9 cellular contexts compared by ENCODE assay signal in genomic region chr1:28144203-28145135, GRCh38. TPM values are rescaled to one million over a fixed set of nuclear protein-coding genes. Genes with fewer than 3 reads are reported as not detected.
DNase-seq lines count a peak whose midpoint lies in the region; ATAC-seq and TF ChIP-seq lines count a peak whose summit lies in the region.
"Had no signal": no experiment of that assay in that cellular context is flagged by ENCODE, and none has a peak within 500 bp of the region (broad histone marks: within the 10 kb centered on the region; RNA-seq: fewer than 3 reads in every experiment).

No MANE protein-coding gene starts in this region.

- H3K27ac Mint-ChIP-seq in activated T-cell treated with anti-CD3 and anti-CD28 coated beads, Interleukin-2, amount 50 U/mL, for 24 hours: peak overlapping the region; percentile 86

- H3K9me3 Mint-ChIP-seq in activated T-cell treated with anti-CD3 and anti-CD28 coated beads, Interleukin-2, amount 50 U/mL, for 24 hours: no peaks in the 10 kb centered on the region

- TF ChIP-seq CTCF in BE2C (IDR thresholded peaks at IDR 0.05; ENCODE audit: low read depth, low read length): no peak

- H3K36me3 ChIP-seq in BE2C: no peaks in the 10 kb centered on the region

- ATAC-seq in GM19043 (IDR thresholded peaks at IDR 0.05; ENCODE audit: low read depth, unreplicated experiment) (peak; percentile 88), HG03135 (IDR thresholded peaks at IDR 0.05; ENCODE audit: unreplicated experiment) (peak; percentile 69)

- H3K27me3 Mint-ChIP-seq in activated T-cell treated with anti-CD3 and anti-CD28 coated beads, Interleukin-2, amount 50 U/mL, for 24 hours: peaks cover 22% of the 10 kb centered on the region

- H3K36me3 Mint-ChIP-seq in activated T-cell treated with anti-CD3 and anti-CD28 coated beads, Interleukin-2, amount 50 U/mL, for 24 hours (ENCODE audit: low read depth): peaks cover 1% of the 10 kb centered on the region

- no peak overlapping the region for H3K4me3 Mint-ChIP-seq in activated T-cell treated with anti-CD3 and anti-CD28 coated beads, Interleukin-2, amount 50 U/mL, for 24 hours

- peaks cover 16% of the 10 kb centered on the region for H3K4me1 Mint-ChIP-seq in activated T-cell treated with anti-CD3 and anti-CD28 coated beads, Interleukin-2, amount 50 U/mL, for 24 hours (ENCODE audit: low read depth)

- H3K4me3 ChIP-seq in BE2C (ENCODE audit: low read depth, low read length): no peak overlapping the region
- H3K4me3 ChIP-seq: dorsolateral prefrontal cortex had no signal

- H3K9me3 ChIP-seq in BE2C: no peaks in the 10 kb centered on the region

- DNase-seq in BE2C (peak; percentile 10), superior temporal gyrus (ENCODE audit: extremely low spot score) (no peak), SHP77 (lab: John Stamatoyannopoulos, UW) (no peak)
- DNase-seq in activated T-cell treated with anti-CD3 and anti-CD28 coated beads, Interleukin-2, amount 50 U/mL, for 24 hours: no peak
- DNase-seq in stimulated activated CD4-positive, alpha-beta T cell treated with anti-CD3 and anti-CD28 coated beads, TNF-alpha, amount 100 ng/mL, for 24 hours (ENCODE audit: low read depth in 3 of 3): peak in 2 of 3 experiments; percentile 9 to 16
- no peak for DNase-seq in stimulated activated naive CD4-positive, alpha-beta T cell (lab: John Stamatoyannopoulos, UW)

- no peaks in the 10 kb centered on the region for H3K27me3 ChIP-seq in BE2C
- H3K27me3 ChIP-seq: dorsolateral prefrontal cortex had no signal

- H3K4me1 ChIP-seq in BE2C: no peaks in the 10 kb centered on the region

RNA-seq across cellular contexts. Expression of gene PTAFR, which starts 32.0 kb away (rescaled TPM):
- polyA plus RNA-seq in BE2C (2012; ENCODE audit: insufficient read depth, insufficient read length, low read depth): not detected

RNA-seq across cellular contexts. Expression of gene EYA3, which starts 56.1 kb away (rescaled TPM):
- 3.7 TPM for polyA plus RNA-seq in BE2C (2012; ENCODE audit: insufficient read depth, insufficient read length, low read depth)

Comparison
In these comparisons a context has a peak if more than half of its experiments do, and no peak if none do; other contexts are left out.
1. DNase-seq: peak in BE2C (single experiment) and stimulated activated CD4-positive, alpha-beta T cell treated with anti-CD3 and anti-CD28 coated beads, TNF-alpha, amount 100 ng/mL, for 24 hours (2 of 3); none in activated T-cell treated with anti-CD3 and anti-CD28 coated beads, Interleukin-2, amount 50 U/mL, for 24 hours (single experiment), stimulated activated naive CD4-positive, alpha-beta T cell (0 of 6), superior temporal gyrus (single experiment) and SHP77 (0 of 2).